ENCODE assay signal across 20 cellular contexts in the genomic region with DNA sequence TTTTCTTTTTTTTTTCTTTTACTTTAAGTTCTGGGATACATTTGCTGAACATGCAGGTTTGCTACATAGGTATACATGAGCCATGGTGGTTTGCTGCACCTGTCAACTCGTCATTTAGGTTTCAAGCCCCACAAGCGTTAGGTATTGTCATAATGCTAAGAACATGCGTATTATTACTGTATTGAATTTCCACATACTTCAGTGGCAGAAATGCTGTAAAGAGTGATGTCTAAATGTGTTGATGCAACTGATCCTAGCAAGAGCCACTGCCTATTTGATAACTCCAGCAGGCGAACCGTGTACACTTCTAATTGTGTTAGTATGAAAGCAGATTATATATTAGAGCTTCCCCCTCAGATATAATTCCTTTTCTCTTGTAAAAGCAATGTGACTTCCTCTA.
"Had no signal": no experiment of that assay in that cellular context is flagged by ENCODE, and none has a peak within 500 bp of the region (broad histone marks: within the 10 kb centered on the region; RNA-seq: fewer than 3 reads in every experiment).

No MANE protein-coding gene starts in this region.

- H3K4me2 ChIP-seq: KMS-11 had no signal

- H3K27ac ChIP-seq: body of pancreas, coronary artery, KMS-11 had no signal

- H3K4me1 ChIP-seq: body of pancreas had no signal

- H3K4me3 ChIP-seq: body of pancreas, coronary artery, MG63 had no signal

- ATAC-seq: activated CD8-positive, alpha-beta T cell treated with anti-CD3 and anti-CD28 coated beads, Interleukin-2, amount 10 ng/mL, durations not matched to agents 7 days and 5 days; body of pancreas; PC-3; WTC11 had no signal

- H3K9me3 ChIP-seq: body of pancreas, MG63 had no signal

- H3K36me3 ChIP-seq: MG63 had no signal

- DNase-seq: activated CD4-positive, alpha-beta T cell treated with anti-CD3 and anti-CD28 coated beads for 48 hours; activated CD4-positive, alpha-beta T cell treated with anti-CD3 and anti-CD28 coated beads, Interleukin-2, amount 50 U/mL, for 4 hours; activated CD4-positive, CD25-positive, alpha-beta regulatory T cell treated with anti-CD3 and anti-CD28 coated beads, Interleukin-2, amount 50 U/mL, for 72 hours; activated CD8-positive, alpha-beta memory T cell treated with anti-CD3 and anti-CD28 coated beads, Interleukin-2, amount 50 U/mL, for 48 hours; activated CD8-positive, alpha-beta T cell treated with anti-CD3 and anti-CD28 coated beads, Interleukin-2, amount 10 ng/mL, durations not matched to agents 7 days and 5 days; activated T-cell treated with anti-CD3 and anti-CD28 coated beads, Interleukin-2, amount 50 U/mL, for 1 hour; aorta; body of pancreas; central memory CD4-positive, alpha-beta T cell; MG63; NCI-H1092; NCI-H1417 treated with DMSO at 0.1 percent for 48 hours; NCI-H1694; NCI-H446; NCI-H774; PC-3; SHP77 had no signal

- H3K27me3 ChIP-seq: body of pancreas, MG63 had no signal

- H3K9ac ChIP-seq: KMS-11 had no signal
